8 cellular contexts compared by ENCODE assay signal in the genomic region with DNA sequence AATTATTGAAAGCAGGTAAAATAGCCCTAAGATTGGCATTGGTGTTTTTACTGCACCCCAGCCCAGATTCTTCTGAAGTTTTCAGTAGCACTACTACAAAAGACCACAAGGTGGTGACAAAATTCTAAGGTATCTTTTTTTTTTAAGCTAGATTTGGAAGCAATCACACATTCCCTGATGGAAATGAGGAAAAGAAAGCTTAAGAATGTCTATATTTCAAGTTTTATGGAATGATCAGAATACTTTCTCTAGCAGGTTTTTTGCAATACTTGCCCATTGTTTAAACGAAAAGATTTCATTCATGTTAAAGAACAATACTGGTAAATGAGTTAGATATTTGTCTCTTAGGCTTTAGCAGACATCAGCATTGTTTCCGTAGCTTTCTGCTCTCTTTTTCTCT. TPM values are rescaled to one million over a fixed set of nuclear protein-coding genes. Genes with fewer than 3 reads are reported as not detected.
DNase-seq lines count a peak whose midpoint lies in the region; ATAC-seq, FAIRE-seq and TF ChIP-seq lines count a peak whose summit lies in the region.

No MANE protein-coding gene starts in this region.

- no peaks in the 10 kb centered on the region for H3K27me3 ChIP-seq in WERI-Rb-1 (ENCODE audit: insufficient read depth, low read depth, severe bottlenecking)

- no peak overlapping the region for H3K4me3 Mint-ChIP-seq in type B pancreatic cell

- peak; percentile 62 for TF ChIP-seq CTCF in D721Med (IDR thresholded peaks at IDR 0.05; ENCODE audit: insufficient read depth, missing control alignments)
- peak; percentile 57 for TF ChIP-seq CTCF in HFF-Myc (IDR thresholded peaks at IDR 0.05; ENCODE audit: low read depth, low read length, missing control alignments)
- peak; percentile 33; the same call in 1 of the 2 replicates for TF ChIP-seq CTCF in WERI-Rb-1 (IDR thresholded peaks at IDR 0.05; ENCODE audit: low read depth, low read length)
- TF ChIP-seq CTCF in type B pancreatic cell (conservative IDR thresholded peaks at IDR 0.05): peak; percentile 86

- no peak overlapping the region for H3K4me3 ChIP-seq in HFF-Myc (replicated peaks; ENCODE audit: low read depth, low read length)
- H3K4me3 ChIP-seq in WERI-Rb-1 (ENCODE audit: low read depth, low read length): no peak overlapping the region

- no peaks in the 10 kb centered on the region for H3K4me1 Mint-ChIP-seq in type B pancreatic cell (ENCODE audit: unreplicated experiment)

- H3K27me3 Mint-ChIP-seq in type B pancreatic cell: no peaks in the 10 kb centered on the region

- DNase-seq in D721Med (ENCODE audit: insufficient read length, low spot score): no peak
- no peak for DNase-seq in HFF-Myc (ENCODE audit: extremely low read depth, low read depth)
- no peak for DNase-seq in WERI-Rb-1
- DNase-seq in iPS-NIHi7 (ENCODE audit: extremely low spot score): peak; percentile 33
- no peak for DNase-seq in type B pancreatic cell (ENCODE audit: extremely low spot score, unreplicated experiment)
- no peak for DNase-seq in SHP77 treated with DMSO at 0.1 percent for 48 hours (lab: John Stamatoyannopoulos, UW)
- DNase-seq in GOT3 (lab: John Stamatoyannopoulos, UW): no peak

- no peak for ATAC-seq in GM18517 (IDR thresholded peaks at IDR 0.05; ENCODE audit: unreplicated experiment)

- H3K9me3 ChIP-seq in WERI-Rb-1 (ENCODE audit: severe bottlenecking): no peaks in the 10 kb centered on the region

- no peak overlapping the region for H3K27ac ChIP-seq in WERI-Rb-1

- peak; percentile 75 for FAIRE-seq in D721Med (lab: Jason Lieb, UNC)

- no peaks in the 10 kb centered on the region for H3K9me3 Mint-ChIP-seq in type B pancreatic cell

- H3K27ac Mint-ChIP-seq in type B pancreatic cell: no peak overlapping the region

- no peaks in the 10 kb centered on the region for H3K36me3 Mint-ChIP-seq in type B pancreatic cell

- H3K36me3 ChIP-seq in WERI-Rb-1: no peaks in the 10 kb centered on the region

RNA-seq across cellular contexts. Expression of gene ZNF638, which starts 32.1 kb away (rescaled TPM):
- total RNA-seq in type B pancreatic cell (ENCODE audit: low replicate concordance): 118 and 149 TPM in 2 replicates

Comparison
In these comparisons a context has a peak if more than half of its experiments do, and no peak if none do; other contexts are left out.
1. CTCF ChIP-seq: peak in every context shown above with its lines; median percentile 86 in type B pancreatic cell; 62 in D721Med; 57 in HFF-Myc; 33 in WERI-Rb-1.